In genomic region chr11:23112987-23113886, GRCh38 we compare ENCODE assay signal across 8 cellular contexts.
A peak's percentile ranks its signal among the peaks of the same experiment; 100 is the strongest.
DNase-seq lines count a peak whose midpoint lies in the region; ATAC-seq, FAIRE-seq and TF ChIP-seq lines count a peak whose summit lies in the region.

No MANE protein-coding gene starts in this region.

- ATAC-seq in GM19397 (IDR thresholded peaks at IDR 0.05; ENCODE audit: unreplicated experiment) (peak; percentile 57), PC-3 (peak; percentile 89)
- ATAC-seq in activated CD8-positive, alpha-beta memory T cell treated with anti-CD3 and anti-CD28 coated beads, Interleukin-2, amount 10 ng/mL, durations not matched to agents 7 days and 5 days, result no peak

- peaks cover 13% of the 10 kb centered on the region; the same call in 1 of the 2 replicates for H3K4me1 ChIP-seq in PC-3 (ENCODE audit: insufficient read depth, low read length)

- H3K4me3 Mint-ChIP-seq in nephron progenitor cell, result no peak overlapping the region
- H3K4me3 Mint-ChIP-seq in activated CD8-positive, alpha-beta memory T cell treated with anti-CD3 and anti-CD28 coated beads, Interleukin-2, amount 10 ng/mL, durations not matched to agents 7 days and 5 days, result no peak overlapping the region

- no peak for FAIRE-seq in D721Med (lab: Jason Lieb, UNC)

- TF ChIP-seq RAD21 in Ishikawa (IDR thresholded peaks at IDR 0.05; ENCODE audit: low read depth), result peak; percentile 76

- no peak for DNase-seq in D721Med (ENCODE audit: insufficient read length, low spot score)
- peak; percentile 85 for DNase-seq in PC-3
- DNase-seq in epidermal melanocyte (ENCODE audit: insufficient read length, low spot score), result peak; percentile 37
- DNase-seq in nephron progenitor cell, result peak; percentile 21
- DNase-seq in activated CD8-positive, alpha-beta memory T cell treated with anti-CD3 and anti-CD28 coated beads, Interleukin-2, amount 10 ng/mL, durations not matched to agents 7 days and 5 days, result no peak
- no peak for DNase-seq in stimulated activated CD4-positive, alpha-beta T cell treated with anti-CD3 and anti-CD28 coated beads, Interleukin-2, amount 100 ng/mL, for 24 hours

- peaks cover 16% of the 10 kb centered on the region for H3K9me3 Mint-ChIP-seq in nephron progenitor cell
- no peaks in the 10 kb centered on the region for H3K9me3 Mint-ChIP-seq in activated CD8-positive, alpha-beta memory T cell treated with anti-CD3 and anti-CD28 coated beads, Interleukin-2, amount 10 ng/mL, durations not matched to agents 7 days and 5 days (ENCODE audit: low read depth)

- peak overlapping the region; percentile 34 for H3K27ac ChIP-seq in PC-3 (ENCODE audit: low read length)

- POLR2A ChIA-PET in PC-3 (lab: Charles Lee; ENCODE audit: unreplicated experiment), result no interaction called here

- H3K4me2 ChIP-seq in PC-3 (ENCODE audit: low read length), result peak overlapping the region; percentile 81

- H3K4me1 Mint-ChIP-seq in nephron progenitor cell, result peaks cover 40% of the 10 kb centered on the region
- H3K4me1 Mint-ChIP-seq in activated CD8-positive, alpha-beta memory T cell treated with anti-CD3 and anti-CD28 coated beads, Interleukin-2, amount 10 ng/mL, durations not matched to agents 7 days and 5 days, result no peaks in the 10 kb centered on the region

- H3F3A ChIP-seq in PC-3 (ENCODE audit: low read length, unreplicated experiment), result no peaks in the 10 kb centered on the region

- H3K9me2 ChIP-seq in PC-3 (replicated peaks; ENCODE audit: low read length), result no peaks in the 10 kb centered on the region

- CTCF ChIA-PET in PC-3 (lab: Charles Lee), result interaction anchor here (0.6 to 1.3 kb wide), 8 partner anchors 92 to 945 kb away, joined by 3 to 6 read pairs (median 4); no protein-coding TSS in a partner anchor
- CTCF ChIA-PET in activated CD8-positive, alpha-beta memory T cell treated with anti-CD3 and anti-CD28 coated beads, Interleukin-2, amount 10 ng/mL, durations not matched to agents 7 days and 5 days (lab: Charles Lee), result no interaction called here

- H3K9ac ChIP-seq in PC-3 (ENCODE audit: low read length), result 0 out of 2 replicates have a peak overlapping the region, but pooled peaks have one; percentile 31

- no TSS peak for BruUV-seq in PC-3 (replicated peaks; lab: Mats Ljungman, UMichigan)

- H3K79me2 ChIP-seq in PC-3 (ENCODE audit: low read length), result no peaks in the 10 kb centered on the region

- H3K36me3 ChIP-seq in PC-3 (ENCODE audit: low read depth, low read length), result no peaks in the 10 kb centered on the region; the same call in 1 of the 2 replicates

- no peaks in the 10 kb centered on the region for H3K9me3 ChIP-seq in PC-3 (ENCODE audit: low read length)

- H3K4me3 ChIP-seq in PC-3 (ENCODE audit: low read length), result peak overlapping the region; percentile 51; the same call in 1 of the 2 replicates

- H4K20me1 ChIP-seq in PC-3 (ENCODE audit: low read length), result no peaks in the 10 kb centered on the region

- TF ChIP-seq EP300 in Ishikawa (IDR thresholded peaks at IDR 0.05; ENCODE audit: borderline replicate concordance), result no peak

- peaks cover 4% of the 10 kb centered on the region for H3K27me3 Mint-ChIP-seq in nephron progenitor cell (ENCODE audit: low read depth, poor library complexity)
- H3K27me3 Mint-ChIP-seq in activated CD8-positive, alpha-beta memory T cell treated with anti-CD3 and anti-CD28 coated beads, Interleukin-2, amount 10 ng/mL, durations not matched to agents 7 days and 5 days, result no peaks in the 10 kb centered on the region

- H3K27ac Mint-ChIP-seq in nephron progenitor cell, result no peak overlapping the region
- H3K27ac Mint-ChIP-seq in activated CD8-positive, alpha-beta memory T cell treated with anti-CD3 and anti-CD28 coated beads, Interleukin-2, amount 10 ng/mL, durations not matched to agents 7 days and 5 days, result no peak overlapping the region

- peaks cover 5% of the 10 kb centered on the region for H3K36me3 Mint-ChIP-seq in nephron progenitor cell (ENCODE audit: low read depth)
- no peaks in the 10 kb centered on the region for H3K36me3 Mint-ChIP-seq in activated CD8-positive, alpha-beta memory T cell treated with anti-CD3 and anti-CD28 coated beads, Interleukin-2, amount 10 ng/mL, durations not matched to agents 7 days and 5 days

- no peaks in the 10 kb centered on the region for H3K27me3 ChIP-seq in PC-3 (ENCODE audit: low read length)

- intact Hi-C loops in PC-3 (cut with micrococcal nuclease), result loop anchor here (1.0 to 10.0 kb wide), 7 partner anchors 92 to 1214 kb away; no protein-coding TSS in a partner anchor

- H2AFZ ChIP-seq in PC-3 (ENCODE audit: low read length), result peak overlapping the region; percentile 67; the same call in 1 of the 2 replicates

- peak; percentile 52 for TF ChIP-seq CTCF in D721Med (IDR thresholded peaks at IDR 0.05; ENCODE audit: insufficient read depth, missing control alignments)
- peak; percentile 77 for TF ChIP-seq CTCF in PC-3 (conservative IDR thresholded peaks at IDR 0.05; ENCODE audit: low read depth, low read length)
- TF ChIP-seq CTCF in nephron progenitor cell (IDR thresholded peaks at IDR 0.05), result peak; percentile 64

TF ChIP-seq in Ishikawa, 13 proteins besides CTCF, POLR2A, EP300 and RAD21:
- TF ChIP-seq ZBTB7A (IDR thresholded peaks at IDR 0.05; ENCODE audit: low read depth) (no peak), TEAD4 (IDR thresholded peaks at IDR 0.05) (peak; percentile 32; the same call in 1 of the 2 replicates), YY1 (IDR thresholded peaks at IDR 0.05; ENCODE audit: low read depth) (no peak), EGR1 (IDR thresholded peaks at IDR 0.05) (no peak), CREB1 (IDR thresholded peaks at IDR 0.05; ENCODE audit: low read depth) (no peak), TAF1 (IDR thresholded peaks at IDR 0.05; ENCODE audit: low read depth) (no peak), NFIC (IDR thresholded peaks at IDR 0.05) (peak; percentile 92), TCF12 (IDR thresholded peaks at IDR 0.05; ENCODE audit: low read depth) (peak; percentile 53; the same call in 1 of the 2 replicates)

Comparison
In these comparisons a context has a peak if more than half of its experiments do, and no peak if none do; other contexts are left out.
1. DNase-seq: peak in PC-3 (single experiment), epidermal melanocyte (single experiment) and nephron progenitor cell (single experiment); none in D721Med (single experiment), activated CD8-positive, alpha-beta memory T cell treated with anti-CD3 and anti-CD28 coated beads, Interleukin-2, amount 10 ng/mL, durations not matched to agents 7 days and 5 days (single experiment) and stimulated activated CD4-positive, alpha-beta T cell treated with anti-CD3 and anti-CD28 coated beads, Interleukin-2, amount 100 ng/mL, for 24 hours (0 of 2).
2. Peak in every context shown above with its lines, with median percentiles within 50 percentile points of each other: CTCF ChIP-seq.